In genomic region chr14:53462931-53463778, GRCh38 we compare ENCODE assay signal across 19 cellular contexts.
A peak's percentile ranks its signal among the peaks of the same experiment; 100 is the strongest.
DNase-seq lines count a peak whose midpoint lies in the region; ATAC-seq, FAIRE-seq and TF ChIP-seq lines count a peak whose summit lies in the region.
"Had no signal": no experiment of that assay in that cellular context is flagged by ENCODE, and none has a peak within 500 bp of the region (broad histone marks: within the 10 kb centered on the region; RNA-seq: fewer than 3 reads in every experiment).

No MANE protein-coding gene starts in this region.

- no peaks in the 10 kb centered on the region for H3K9me2 ChIP-seq in hepatocyte (replicated peaks; ENCODE audit: insufficient read depth)

- no peaks in the 10 kb centered on the region for H3K36me3 ChIP-seq in hepatocyte (replicated peaks; ENCODE audit: insufficient read depth, low read depth)
- no peaks in the 10 kb centered on the region for H3K36me3 ChIP-seq in kidney (ENCODE audit: control insufficient read depth in 1 of 2, insufficient read depth in 2 of 2, low read length in 2 of 2)
- H3K36me3 ChIP-seq: heart right ventricle, neutrophil had no signal

- H3K36me3 Mint-ChIP-seq in type B pancreatic cell = no peaks in the 10 kb centered on the region

- no peak overlapping the region for H2AFZ ChIP-seq in hepatocyte

- peak; percentile 46 to 54 for DNase-seq in NCI-H524 (lab: John Stamatoyannopoulos, UW)
- no peak for DNase-seq in NCI-H524 treated with DMSO at 0.1 percent for 48 hours (lab: John Stamatoyannopoulos, UW)
- peak; percentile 97 for DNase-seq in NCI-H187 treated with DMSO at 0.1 percent for 48 hours (lab: John Stamatoyannopoulos, UW)
- peak; percentile 25 for DNase-seq in hepatocyte (ENCODE audit: low spot score)
- no peak for DNase-seq in type B pancreatic cell (ENCODE audit: extremely low spot score, unreplicated experiment)
- DNase-seq in kidney = no peak
- no peak for DNase-seq in NCI-H2227 treated with DMSO at 0.1 percent for 48 hours (lab: John Stamatoyannopoulos, UW)
- DNase-seq: activated CD8-positive, alpha-beta memory T cell treated with anti-CD3 and anti-CD28 coated beads, Interleukin-2, amount 50 U/mL, for 4 hours; activated gamma-delta T cell; C1 segment of cervical spinal cord; heart right ventricle; retina; stimulated activated CD4-positive, alpha-beta T cell treated with anti-CD3 and anti-CD28 coated beads, Interleukin-12 subunit alpha, Interleukin-12 subunit beta, amount 100 ng/mL, for 4 hours; T-helper 9 cell had no signal

- peaks cover 3% of the 10 kb centered on the region for H3K9me3 ChIP-seq in hepatocyte (ENCODE audit: low read depth)
- no peaks in the 10 kb centered on the region for H3K9me3 ChIP-seq in kidney (ENCODE audit: control insufficient read depth in 1 of 2, low read length in 2 of 2)
- H3K9me3 ChIP-seq: A549, neutrophil had no signal

- H3K79me2 ChIP-seq in hepatocyte = no peaks in the 10 kb centered on the region

- TF ChIP-seq CTCF in hepatocyte (IDR thresholded peaks at IDR 0.05; ENCODE audit: poor library complexity) (no peak), type B pancreatic cell (conservative IDR thresholded peaks at IDR 0.05) (no peak), kidney (IDR thresholded peaks at IDR 0.05; ENCODE audit: borderline replicate concordance, extremely low read depth, insufficient read depth) (no peak)

- H3K9ac ChIP-seq in kidney (ENCODE audit: low read length in 2 of 2) = no peak overlapping the region

- ATAC-seq in GM21515 (IDR thresholded peaks at IDR 0.05; ENCODE audit: unreplicated experiment) = no peak
- ATAC-seq: A549, heart right ventricle had no signal

- peak overlapping the region; percentile 4 for H3K27ac ChIP-seq in hepatocyte
- no peak overlapping the region for H3K27ac ChIP-seq in kidney (ENCODE audit: low read depth in 2 of 2, low read length in 2 of 2)
- H3K27ac ChIP-seq: heart right ventricle, neutrophil, SK-N-MC had no signal

- no peak for FAIRE-seq in kidney (lab: Jason Lieb, UNC)
- FAIRE-seq: A549, RCC 7860 had no signal

- no peaks in the 10 kb centered on the region for H3K27me3 ChIP-seq in hepatocyte
- H3K27me3 ChIP-seq: heart right ventricle, neutrophil had no signal

- H3K27ac Mint-ChIP-seq in type B pancreatic cell = peak overlapping the region; percentile 30

- H3K4me3 ChIP-seq in hepatocyte = no peak overlapping the region
- H3K4me3 ChIP-seq in kidney (ENCODE audit: low read length in 2 of 2) = no peak overlapping the region
- H3K4me3 ChIP-seq: A549, heart right ventricle, SK-N-MC had no signal

- WGBS in hepatocyte (ENCODE audit: low lambda C conversion rate, missing lambda C conversion rate) = 54% methylated on average over 9 of the region's 9 CpGs

- intact Hi-C loops in kidney (cut with DNase I) = no loop called here

- no peaks in the 10 kb centered on the region for H3K27me3 Mint-ChIP-seq in type B pancreatic cell

- peaks cover 5% of the 10 kb centered on the region for H3K9me3 Mint-ChIP-seq in type B pancreatic cell

- peaks cover 32% of the 10 kb centered on the region for H3K4me1 ChIP-seq in hepatocyte (ENCODE audit: insufficient read depth)
- H3K4me1 ChIP-seq in kidney (ENCODE audit: control insufficient read depth in 1 of 2, insufficient read depth in 1 of 2, low read depth in 1 of 2, low read length in 2 of 2) = no peaks in the 10 kb centered on the region

- no peaks in the 10 kb centered on the region for H4K20me1 ChIP-seq in hepatocyte (ENCODE audit: insufficient read depth, poor library complexity, severe bottlenecking)

- H3K4me2 ChIP-seq in hepatocyte = peak overlapping the region; percentile 47
- H3K4me2 ChIP-seq: A549 had no signal

- H3K4me1 Mint-ChIP-seq in type B pancreatic cell (ENCODE audit: unreplicated experiment) = no peaks in the 10 kb centered on the region

- H3K4me3 Mint-ChIP-seq in type B pancreatic cell = no peak overlapping the region

Comparison
In these comparisons a context has a peak if more than half of its experiments do, and no peak if none do; other contexts are left out.
1. DNase-seq: peak in NCI-H524 (2 of 2), NCI-H187 treated with DMSO at 0.1 percent for 48 hours (single experiment) and hepatocyte (single experiment); none in NCI-H524 treated with DMSO at 0.1 percent for 48 hours (single experiment), type B pancreatic cell (single experiment), kidney (single experiment) and NCI-H2227 treated with DMSO at 0.1 percent for 48 hours (single experiment).